In genomic region chr10:117074621-117075020, GRCh38 we compare ENCODE assay signal across 1 cellular context.
TF ChIP-seq lines count a peak whose summit lies in the region.

No MANE protein-coding gene starts in this region.

TF ChIP-seq in GM23338, 12 proteins besides CTCF, POLR2A, EP300 and RAD21 (continued from another document):
- TF ChIP-seq REST (IDR thresholded peaks at IDR 0.05; ENCODE audit: unreplicated experiment), result no peak
- no peak for TF ChIP-seq ZNF114 (CRISPR knock-in tag; IDR thresholded peaks at IDR 0.05)
- TF ChIP-seq STAT1 (IDR thresholded peaks at IDR 0.05; ENCODE audit: unreplicated experiment), result no peak
- TF ChIP-seq EZH2phosphoT487 (IDR thresholded peaks at IDR 0.05; ENCODE audit: unreplicated experiment), result no peak
- no peak for TF ChIP-seq ZNF331 (CRISPR knock-in tag; IDR thresholded peaks at IDR 0.05; ENCODE audit: low read depth)
- no peak for TF ChIP-seq ETS1 (IDR thresholded peaks at IDR 0.05)
- no peak for TF ChIP-seq JUNB (IDR thresholded peaks at IDR 0.05; ENCODE audit: unreplicated experiment)
